In the genomic region with DNA sequence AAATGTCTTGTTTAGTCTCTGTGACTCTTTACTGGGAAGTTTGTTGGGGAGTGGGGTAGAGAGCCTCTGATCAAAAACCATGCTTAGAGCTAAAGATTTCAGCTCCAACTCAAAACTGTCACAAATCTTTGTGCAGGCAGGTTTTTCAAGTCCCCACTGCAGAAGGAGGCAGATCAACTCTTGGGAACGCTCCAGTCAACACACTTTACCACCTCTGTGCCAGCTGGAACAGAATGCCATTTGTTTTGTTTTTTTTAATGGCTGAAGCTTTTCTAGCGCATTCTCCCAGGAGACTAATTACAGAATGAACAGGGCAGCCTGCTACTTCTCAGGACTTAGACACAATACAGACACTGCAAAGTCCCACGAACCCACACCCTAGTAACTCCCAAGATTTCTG, we compare ENCODE assay signal across 24 cellular contexts. TPM values are rescaled to one million over a fixed set of nuclear protein-coding genes. Genes with fewer than 3 reads are reported as not detected.
"Had no signal": no experiment of that assay in that cellular context is flagged by ENCODE, and none has a peak within 500 bp of the region (broad histone marks: within the 10 kb centered on the region; RNA-seq: fewer than 3 reads in every experiment).

No MANE protein-coding gene starts in this region.

- DNase-seq: activated B cell treated with CpG ODN at 0.5 μM for 24 hours; activated CD4-positive, alpha-beta T cell treated with anti-CD3 and anti-CD28 coated beads for 1 hour; activated CD4-positive, alpha-beta T cell treated with anti-CD3 and anti-CD28 coated beads, Interleukin-2, amount 10 ng/mL, durations not matched to agents 24 days and 14 days; activated CD4-positive, alpha-beta T cell treated with anti-CD3 and anti-CD28 coated beads, Interleukin-2, amount 50 U/mL, for 48 hours; activated CD8-positive, alpha-beta memory T cell treated with anti-CD3 and anti-CD28 coated beads, Interleukin-2, amount 10 ng/mL, durations not matched to agents 7 days and 5 days; activated gamma-delta T cell; activated naive CD4-positive, alpha-beta T cell treated with anti-CD3 and anti-CD28 coated beads, Interleukin-2, amount 50 U/mL, for 16 hours; activated T-cell treated with anti-CD3 and anti-CD28 coated beads, Interleukin-2, amount 50 U/mL, for 24 hours; aorta; central memory CD4-positive, alpha-beta T cell; Karpas-422; NCI-H1048; NCI-H146; NCI-H187 treated with DMSO at 0.1 percent for 48 hours; NCI-H2081 treated with DMSO at 0.1 percent for 48 hours; NCI-H510A treated with DMSO at 0.1 percent for 48 hours; NCI-H69; NK-92 treated with Interleukin-12 subunit alpha and Interleukin-12 subunit beta, amount 100 ng/mL, for 24 hours; Peyer's patch; SHP77 treated with DMSO at 0.1 percent for 48 hours; T-helper 9 cell had no signal

- ATAC-seq: activated CD8-positive, alpha-beta memory T cell treated with anti-CD3 and anti-CD28 coated beads, Interleukin-2, amount 10 ng/mL, durations not matched to agents 7 days and 5 days; K562 had no signal

- H3K4me1 Mint-ChIP-seq: activated B cell treated with CpG ODN at 0.5 μM for 24 hours; activated CD4-positive, alpha-beta T cell treated with anti-CD3 and anti-CD28 coated beads, Interleukin-2, amount 10 ng/mL, durations not matched to agents 24 days and 14 days; activated CD8-positive, alpha-beta memory T cell treated with anti-CD3 and anti-CD28 coated beads, Interleukin-2, amount 10 ng/mL, durations not matched to agents 7 days and 5 days had no signal

- H3K9me3 Mint-ChIP-seq: activated B cell treated with CpG ODN at 0.5 μM for 24 hours; activated CD4-positive, alpha-beta T cell treated with anti-CD3 and anti-CD28 coated beads, Interleukin-2, amount 10 ng/mL, durations not matched to agents 24 days and 14 days; activated T-cell treated with anti-CD3 and anti-CD28 coated beads, Interleukin-2, amount 50 U/mL, for 24 hours; T-helper 1 cell treated with Interleukin-12 subunit alpha and Interleukin-12 subunit beta and Interleukin-4 antibody, amounts not matched to agents 30 μg/mL and 1 μg/mL, for 36 hours had no signal

- H3K4me3 Mint-ChIP-seq: activated B cell treated with CpG ODN at 0.5 μM for 24 hours; activated CD4-positive, alpha-beta T cell treated with anti-CD3 and anti-CD28 coated beads, Interleukin-2, amount 10 ng/mL, durations not matched to agents 24 days and 14 days; activated CD8-positive, alpha-beta memory T cell treated with anti-CD3 and anti-CD28 coated beads, Interleukin-2, amount 10 ng/mL, durations not matched to agents 7 days and 5 days; activated T-cell treated with anti-CD3 and anti-CD28 coated beads, Interleukin-2, amount 50 U/mL, for 24 hours; T-helper 1 cell treated with Interleukin-12 subunit alpha and Interleukin-12 subunit beta and Interleukin-4 antibody, amounts not matched to agents 30 μg/mL and 1 μg/mL, for 36 hours had no signal

- H3K9me3 ChIP-seq: Peyer's patch had no signal

- H3K27me3 Mint-ChIP-seq: activated B cell treated with CpG ODN at 0.5 μM for 24 hours; activated CD4-positive, alpha-beta T cell treated with anti-CD3 and anti-CD28 coated beads, Interleukin-2, amount 10 ng/mL, durations not matched to agents 24 days and 14 days; activated CD8-positive, alpha-beta memory T cell treated with anti-CD3 and anti-CD28 coated beads, Interleukin-2, amount 10 ng/mL, durations not matched to agents 7 days and 5 days; activated T-cell treated with anti-CD3 and anti-CD28 coated beads, Interleukin-2, amount 50 U/mL, for 24 hours had no signal

- H3K27ac Mint-ChIP-seq: activated B cell treated with CpG ODN at 0.5 μM for 24 hours; activated CD4-positive, alpha-beta T cell treated with anti-CD3 and anti-CD28 coated beads, Interleukin-2, amount 10 ng/mL, durations not matched to agents 24 days and 14 days; activated CD8-positive, alpha-beta memory T cell treated with anti-CD3 and anti-CD28 coated beads, Interleukin-2, amount 10 ng/mL, durations not matched to agents 7 days and 5 days; activated T-cell treated with anti-CD3 and anti-CD28 coated beads, Interleukin-2, amount 50 U/mL, for 24 hours; T-helper 1 cell treated with Interleukin-12 subunit alpha and Interleukin-12 subunit beta and Interleukin-4 antibody, amounts not matched to agents 30 μg/mL and 1 μg/mL, for 36 hours had no signal

- H3K27ac ChIP-seq: Peyer's patch had no signal

RNA-seq across cellular contexts. Expression of gene LHX6, which starts 17.9 kb away (rescaled TPM):
- total RNA-seq: activated B cell treated with CpG ODN at 0.5 μM for 24 hours; activated CD4-positive, alpha-beta T cell treated with anti-CD3 and anti-CD28 coated beads, Interleukin-2, amount 10 ng/mL, durations not matched to agents 24 days and 14 days; activated CD8-positive, alpha-beta memory T cell treated with anti-CD3 and anti-CD28 coated beads, Interleukin-2, amount 10 ng/mL, durations not matched to agents 7 days and 5 days; chondrocyte had no signal
